ENCODE assay signal across 15 cellular contexts in genomic region chr6:106112446-106112845, GRCh38. TPM values are rescaled to one million over a fixed set of nuclear protein-coding genes. Genes with fewer than 3 reads are reported as not detected.
A peak's percentile ranks its signal among the peaks of the same experiment; 100 is the strongest.
DNase-seq lines count a peak whose midpoint lies in the region; ATAC-seq lines count a peak whose summit lies in the region.
"Had no signal": no experiment of that assay in that cellular context is flagged by ENCODE, and none has a peak within 500 bp of the region (broad histone marks: within the 10 kb centered on the region; RNA-seq: fewer than 3 reads in every experiment).

No MANE protein-coding gene starts in this region.

- intact Hi-C loops in sciatic nerve (cut with DNase I), result no loop called here

- peak overlapping the region; percentile 1 for H3K4me3 Mint-ChIP-seq in activated T-cell treated with anti-CD3 and anti-CD28 coated beads, Interleukin-2, amount 50 U/mL, for 4 hours
- peak overlapping the region; percentile 46 for H3K4me3 Mint-ChIP-seq in activated naive CD8-positive, alpha-beta T cell treated with anti-CD3 and anti-CD28 coated beads, Interleukin-2, amount 10 ng/mL, durations not matched to agents 7 days and 5 days
- H3K4me3 Mint-ChIP-seq in stimulated activated naive CD8-positive, alpha-beta T cell treated with anti-CD3 and anti-CD28 coated beads, Interleukin-15, amount 100 ng/mL, for 72 hours, result peak overlapping the region; percentile 42 to 73

- POLR2A ChIA-PET in activated naive CD8-positive, alpha-beta T cell treated with anti-CD3 and anti-CD28 coated beads, Interleukin-2, amount 10 ng/mL, durations not matched to agents 7 days and 5 days (lab: Charles Lee), result interaction anchor here (1.2 to 2.0 kb wide), 2 partner anchors 14 to 29 kb away, joined by 3 to 9 read pairs; no protein-coding TSS in a partner anchor

- peak; percentile 41 to 43 for ATAC-seq in activated T-cell treated with anti-CD3 and anti-CD28 coated beads, Interleukin-2, amount 50 U/mL, for 4 hours
- no peak for ATAC-seq in activated naive CD8-positive, alpha-beta T cell treated with anti-CD3 and anti-CD28 coated beads, Interleukin-2, amount 10 ng/mL, durations not matched to agents 7 days and 5 days (ENCODE audit: low read depth)
- no peak for ATAC-seq in stimulated activated naive CD8-positive, alpha-beta T cell treated with anti-CD3 and anti-CD28 coated beads, Interleukin-15, amount 100 ng/mL, for 72 hours
- ATAC-seq in sciatic nerve (no peak), HG02678 (IDR thresholded peaks at IDR 0.05; ENCODE audit: unreplicated experiment) (no peak)

- peaks cover 16% of the 10 kb centered on the region for H3K36me3 Mint-ChIP-seq in activated T-cell treated with anti-CD3 and anti-CD28 coated beads, Interleukin-2, amount 50 U/mL, for 4 hours (ENCODE audit: insufficient read depth)
- H3K36me3 Mint-ChIP-seq in activated naive CD8-positive, alpha-beta T cell treated with anti-CD3 and anti-CD28 coated beads, Interleukin-2, amount 10 ng/mL, durations not matched to agents 7 days and 5 days, result peaks cover 13% of the 10 kb centered on the region

- DNase-seq in activated T-cell treated with anti-CD3 and anti-CD28 coated beads, Interleukin-2, amount 50 U/mL, for 4 hours, result no peak
- DNase-seq in activated T-cell treated with anti-CD3 and anti-CD28 coated beads, Interleukin-2, amount 50 U/mL, for 1 hour, result no peak
- DNase-seq in MV-4-11 (lab: John Stamatoyannopoulos, UW), result peak; percentile 26
- DNase-seq in activated naive CD8-positive, alpha-beta T cell treated with anti-CD3 and anti-CD28 coated beads, Interleukin-2, amount 10 ng/mL, durations not matched to agents 7 days and 5 days, result no peak
- DNase-seq in stimulated activated naive CD8-positive, alpha-beta T cell treated with anti-CD3 and anti-CD28 coated beads, Interleukin-15, amount 100 ng/mL, for 72 hours, result no peak
- DNase-seq in sciatic nerve (ENCODE audit: low spot score), result no peak
- no peak for DNase-seq in NCI-H128 (lab: John Stamatoyannopoulos, UW; ENCODE audit: unreplicated experiment)
- DNase-seq: effector CD4-positive, alpha-beta T cell; NCI-H1930; NCI-H510A treated with DMSO at 0.1 percent for 48 hours; Peyer's patch; retina; stimulated activated CD4-positive, alpha-beta T cell treated with anti-CD3 and anti-CD28 coated beads, Interleukin-15, amount 100 ng/mL, for 24 hours; stomach had no signal

- H3K9me3 Mint-ChIP-seq in activated T-cell treated with anti-CD3 and anti-CD28 coated beads, Interleukin-2, amount 50 U/mL, for 4 hours, result no peaks in the 10 kb centered on the region
- no peaks in the 10 kb centered on the region for H3K9me3 Mint-ChIP-seq in activated naive CD8-positive, alpha-beta T cell treated with anti-CD3 and anti-CD28 coated beads, Interleukin-2, amount 10 ng/mL, durations not matched to agents 7 days and 5 days
- no peaks in the 10 kb centered on the region for H3K9me3 Mint-ChIP-seq in stimulated activated naive CD8-positive, alpha-beta T cell treated with anti-CD3 and anti-CD28 coated beads, Interleukin-15, amount 100 ng/mL, for 72 hours

- H3K27ac Mint-ChIP-seq in activated naive CD8-positive, alpha-beta T cell treated with anti-CD3 and anti-CD28 coated beads, Interleukin-2, amount 10 ng/mL, durations not matched to agents 7 days and 5 days, result peak overlapping the region; percentile 23
- peak overlapping the region in 1 of 2 donors; percentile 28 for H3K27ac Mint-ChIP-seq in stimulated activated naive CD8-positive, alpha-beta T cell treated with anti-CD3 and anti-CD28 coated beads, Interleukin-15, amount 100 ng/mL, for 72 hours

- no peaks in the 10 kb centered on the region for H3K27me3 Mint-ChIP-seq in activated T-cell treated with anti-CD3 and anti-CD28 coated beads, Interleukin-2, amount 50 U/mL, for 4 hours (ENCODE audit: low read depth)
- H3K27me3 Mint-ChIP-seq in activated naive CD8-positive, alpha-beta T cell treated with anti-CD3 and anti-CD28 coated beads, Interleukin-2, amount 10 ng/mL, durations not matched to agents 7 days and 5 days, result no peaks in the 10 kb centered on the region
- H3K27me3 Mint-ChIP-seq in stimulated activated naive CD8-positive, alpha-beta T cell treated with anti-CD3 and anti-CD28 coated beads, Interleukin-15, amount 100 ng/mL, for 72 hours, result peaks cover 14% of the 10 kb centered on the region

- peaks cover 81% of the 10 kb centered on the region for H3K4me1 Mint-ChIP-seq in activated T-cell treated with anti-CD3 and anti-CD28 coated beads, Interleukin-2, amount 50 U/mL, for 4 hours (ENCODE audit: low read depth)
- peaks cover 50% of the 10 kb centered on the region for H3K4me1 Mint-ChIP-seq in activated naive CD8-positive, alpha-beta T cell treated with anti-CD3 and anti-CD28 coated beads, Interleukin-2, amount 10 ng/mL, durations not matched to agents 7 days and 5 days
- peaks cover 81% of the 10 kb centered on the region for H3K4me1 Mint-ChIP-seq in stimulated activated naive CD8-positive, alpha-beta T cell treated with anti-CD3 and anti-CD28 coated beads, Interleukin-15, amount 100 ng/mL, for 72 hours

RNA-seq across cellular contexts. Expression of gene PRDM1, which starts 26.3 kb away (rescaled TPM):
- 10 to 100 TPM; 43.7 to 96.9 (median 86.0) TPM for total RNA-seq in activated T-cell treated with anti-CD3 and anti-CD28 coated beads, Interleukin-2, amount 50 U/mL, for 4 hours
- 10 to 100 TPM; 20.2 to 21.1 TPM for total RNA-seq in activated naive CD8-positive, alpha-beta T cell treated with anti-CD3 and anti-CD28 coated beads, Interleukin-2, amount 10 ng/mL, durations not matched to agents 7 days and 5 days
- 15.9 TPM for total RNA-seq in sciatic nerve

Comparison
In these comparisons a context has a peak if more than half of its experiments do, and no peak if none do; other contexts are left out.
1. ATAC-seq: peak in activated T-cell treated with anti-CD3 and anti-CD28 coated beads, Interleukin-2, amount 50 U/mL, for 4 hours (2 of 2); none in activated naive CD8-positive, alpha-beta T cell treated with anti-CD3 and anti-CD28 coated beads, Interleukin-2, amount 10 ng/mL, durations not matched to agents 7 days and 5 days (single experiment), stimulated activated naive CD8-positive, alpha-beta T cell treated with anti-CD3 and anti-CD28 coated beads, Interleukin-15, amount 100 ng/mL, for 72 hours (single experiment), sciatic nerve (single experiment) and HG02678 (single experiment).
2. H3K4me3 Mint-ChIP-seq: peak in every context shown above with its lines; median percentile 58 in stimulated activated naive CD8-positive, alpha-beta T cell treated with anti-CD3 and anti-CD28 coated beads, Interleukin-15, amount 100 ng/mL, for 72 hours; 46 in activated naive CD8-positive, alpha-beta T cell treated with anti-CD3 and anti-CD28 coated beads, Interleukin-2, amount 10 ng/mL, durations not matched to agents 7 days and 5 days; 1 in activated T-cell treated with anti-CD3 and anti-CD28 coated beads, Interleukin-2, amount 50 U/mL, for 4 hours.